In the genomic region with DNA sequence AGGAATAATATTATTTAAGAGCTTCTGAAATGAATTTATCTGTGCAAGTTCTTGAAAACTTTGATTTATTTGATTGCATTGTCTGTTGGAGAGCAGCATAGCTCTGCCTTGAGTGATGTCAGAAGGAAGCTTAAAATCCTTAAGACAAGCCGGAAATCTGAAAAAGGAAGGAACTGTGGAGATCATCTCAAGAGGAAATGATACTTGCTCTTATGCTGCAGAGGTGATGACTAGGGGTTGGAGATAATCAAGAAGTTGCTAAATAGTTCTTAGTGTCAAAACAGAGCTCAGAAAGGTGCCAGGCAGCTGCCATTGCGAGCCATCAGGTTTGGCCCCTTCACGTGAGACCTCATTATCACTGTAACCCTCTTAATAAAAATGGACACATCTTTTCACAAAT, we compare ENCODE assay signal across 11 cellular contexts. TPM values are rescaled to one million over a fixed set of nuclear protein-coding genes. Genes with fewer than 3 reads are reported as not detected.
DNase-seq lines count a peak whose midpoint lies in the region; ATAC-seq and TF ChIP-seq lines count a peak whose summit lies in the region.
"Had no signal": no experiment of that assay in that cellular context is flagged by ENCODE, and none has a peak within 500 bp of the region (broad histone marks: within the 10 kb centered on the region; RNA-seq: fewer than 3 reads in every experiment).

No MANE protein-coding gene starts in this region.

- no peak overlapping the region for H2AFZ ChIP-seq in GM23338

- H3K27me3 Mint-ChIP-seq in GM23338 (ENCODE audit: insufficient read depth, low read depth, poor library complexity): peaks cover 8% of the 10 kb centered on the region

- no peaks in the 10 kb centered on the region for H3K9me3 Mint-ChIP-seq in GM23338

- H3K27ac ChIP-seq in GM23338 (ENCODE audit: low read depth) (peak overlapping the region; percentile 65), left ventricle myocardium inferior (replicated peaks) (peak overlapping the region; percentile 80), spleen (peak overlapping the region in 7 of 8 donors; percentile 6 to 79 (median 62))

- H3K9me3 ChIP-seq in left ventricle myocardium inferior (replicated peaks): no peaks in the 10 kb centered on the region
- no peaks in the 10 kb centered on the region for H3K9me3 ChIP-seq in spleen

- no peak for DNase-seq in GM23338 (ENCODE audit: low spot score)
- peak; percentile 63 for DNase-seq in SKM-1 (lab: John Stamatoyannopoulos, UW; ENCODE audit: unreplicated experiment)
- no peak for DNase-seq in left ventricle myocardium inferior
- no peak for DNase-seq in spleen
- DNase-seq in OCI-M1 (lab: John Stamatoyannopoulos, UW): no peak
- no peak for DNase-seq in activated effector memory CD4-positive, alpha-beta T cell treated with Interleukin-2 at 50 U/mL for 16 hours
- DNase-seq: activated gamma-delta T cell, HCEC 1CT, NCI-H1417 had no signal

- H3K4me2 ChIP-seq in GM23338: no peak overlapping the region

- TF ChIP-seq CTCF in GM23338 (conservative IDR thresholded peaks at IDR 0.05; ENCODE audit: low read depth in 2 of 2): no peak
- no peak for TF ChIP-seq CTCF in left ventricle myocardium inferior (IDR thresholded peaks at IDR 0.05; ENCODE audit: borderline replicate concordance)
- no peak for TF ChIP-seq CTCF in spleen (IDR thresholded peaks at IDR 0.05 in 8 of 11, conservative IDR thresholded peaks at IDR 0.05 in 3 of 11)

- H3K27me3 ChIP-seq in GM23338 (ENCODE audit: insufficient read depth) (no peaks in the 10 kb centered on the region), left ventricle myocardium inferior (ENCODE audit: low read depth) (no peaks in the 10 kb centered on the region), spleen (replicated peaks in 1 of 7) (no peaks in the 10 kb centered on the region)

- no peaks in the 10 kb centered on the region for H3K79me2 ChIP-seq in GM23338 (replicated peaks; ENCODE audit: insufficient read depth)

- H3K36me3 ChIP-seq in GM23338 (ENCODE audit: insufficient read depth): no peaks in the 10 kb centered on the region
- H3K36me3 ChIP-seq in left ventricle myocardium inferior: peaks cover 12% of the 10 kb centered on the region
- H3K36me3 ChIP-seq in spleen: no peaks in the 10 kb centered on the region

- peaks cover 8% of the 10 kb centered on the region for H3K36me3 Mint-ChIP-seq in GM23338 (ENCODE audit: low read depth)

- intact Hi-C loops in left ventricle myocardium inferior (cut with micrococcal nuclease) (no loop called here), spleen (cut with DNase I; ENCODE audit: low total_unique reads) (no loop called here)

- peaks cover 17% of the 10 kb centered on the region for H3K4me1 Mint-ChIP-seq in GM23338

- no peak for TF ChIP-seq POLR2A in spleen (IDR thresholded peaks at IDR 0.05)

- no peaks in the 10 kb centered on the region for H3F3A ChIP-seq in GM23338 (replicated peaks; ENCODE audit: low read depth)

- no peak overlapping the region for H3K4me3 Mint-ChIP-seq in GM23338

- H3K4me1 ChIP-seq in GM23338 (ENCODE audit: insufficient read depth): peaks cover 18% of the 10 kb centered on the region
- H3K4me1 ChIP-seq in left ventricle myocardium inferior: peaks cover 63% of the 10 kb centered on the region
- H3K4me1 ChIP-seq in spleen: peaks cover 22 to 53% (median 37%) of the 10 kb centered on the region in 6 donors

- H3K27ac Mint-ChIP-seq in GM23338: peak overlapping the region; percentile 51; the same call in 1 of the 2 replicates

- no peak for ATAC-seq in GM23338
- ATAC-seq in GM21619 (IDR thresholded peaks at IDR 0.05; ENCODE audit: unreplicated experiment): no peak
- no peak for ATAC-seq in HG02588 (IDR thresholded peaks at IDR 0.05; ENCODE audit: unreplicated experiment)

- 31 to 53% (median 44%) methylated on average over 3 of the region's 3 CpGs for WGBS in spleen, 5 donors

- no peaks in the 10 kb centered on the region for H4K20me1 ChIP-seq in GM23338 (replicated peaks; ENCODE audit: insufficient read depth)

- H3K4me3 ChIP-seq in GM23338 (no peak overlapping the region), left ventricle myocardium inferior (no peak overlapping the region), spleen (no peak overlapping the region)

- H3K9me2 ChIP-seq in GM23338 (ENCODE audit: insufficient read depth): no peaks in the 10 kb centered on the region

TF ChIP-seq in GM23338, 12 proteins besides CTCF, POLR2A, EP300 and RAD21 (continues in another document):
- TF ChIP-seq, protein P1, sequence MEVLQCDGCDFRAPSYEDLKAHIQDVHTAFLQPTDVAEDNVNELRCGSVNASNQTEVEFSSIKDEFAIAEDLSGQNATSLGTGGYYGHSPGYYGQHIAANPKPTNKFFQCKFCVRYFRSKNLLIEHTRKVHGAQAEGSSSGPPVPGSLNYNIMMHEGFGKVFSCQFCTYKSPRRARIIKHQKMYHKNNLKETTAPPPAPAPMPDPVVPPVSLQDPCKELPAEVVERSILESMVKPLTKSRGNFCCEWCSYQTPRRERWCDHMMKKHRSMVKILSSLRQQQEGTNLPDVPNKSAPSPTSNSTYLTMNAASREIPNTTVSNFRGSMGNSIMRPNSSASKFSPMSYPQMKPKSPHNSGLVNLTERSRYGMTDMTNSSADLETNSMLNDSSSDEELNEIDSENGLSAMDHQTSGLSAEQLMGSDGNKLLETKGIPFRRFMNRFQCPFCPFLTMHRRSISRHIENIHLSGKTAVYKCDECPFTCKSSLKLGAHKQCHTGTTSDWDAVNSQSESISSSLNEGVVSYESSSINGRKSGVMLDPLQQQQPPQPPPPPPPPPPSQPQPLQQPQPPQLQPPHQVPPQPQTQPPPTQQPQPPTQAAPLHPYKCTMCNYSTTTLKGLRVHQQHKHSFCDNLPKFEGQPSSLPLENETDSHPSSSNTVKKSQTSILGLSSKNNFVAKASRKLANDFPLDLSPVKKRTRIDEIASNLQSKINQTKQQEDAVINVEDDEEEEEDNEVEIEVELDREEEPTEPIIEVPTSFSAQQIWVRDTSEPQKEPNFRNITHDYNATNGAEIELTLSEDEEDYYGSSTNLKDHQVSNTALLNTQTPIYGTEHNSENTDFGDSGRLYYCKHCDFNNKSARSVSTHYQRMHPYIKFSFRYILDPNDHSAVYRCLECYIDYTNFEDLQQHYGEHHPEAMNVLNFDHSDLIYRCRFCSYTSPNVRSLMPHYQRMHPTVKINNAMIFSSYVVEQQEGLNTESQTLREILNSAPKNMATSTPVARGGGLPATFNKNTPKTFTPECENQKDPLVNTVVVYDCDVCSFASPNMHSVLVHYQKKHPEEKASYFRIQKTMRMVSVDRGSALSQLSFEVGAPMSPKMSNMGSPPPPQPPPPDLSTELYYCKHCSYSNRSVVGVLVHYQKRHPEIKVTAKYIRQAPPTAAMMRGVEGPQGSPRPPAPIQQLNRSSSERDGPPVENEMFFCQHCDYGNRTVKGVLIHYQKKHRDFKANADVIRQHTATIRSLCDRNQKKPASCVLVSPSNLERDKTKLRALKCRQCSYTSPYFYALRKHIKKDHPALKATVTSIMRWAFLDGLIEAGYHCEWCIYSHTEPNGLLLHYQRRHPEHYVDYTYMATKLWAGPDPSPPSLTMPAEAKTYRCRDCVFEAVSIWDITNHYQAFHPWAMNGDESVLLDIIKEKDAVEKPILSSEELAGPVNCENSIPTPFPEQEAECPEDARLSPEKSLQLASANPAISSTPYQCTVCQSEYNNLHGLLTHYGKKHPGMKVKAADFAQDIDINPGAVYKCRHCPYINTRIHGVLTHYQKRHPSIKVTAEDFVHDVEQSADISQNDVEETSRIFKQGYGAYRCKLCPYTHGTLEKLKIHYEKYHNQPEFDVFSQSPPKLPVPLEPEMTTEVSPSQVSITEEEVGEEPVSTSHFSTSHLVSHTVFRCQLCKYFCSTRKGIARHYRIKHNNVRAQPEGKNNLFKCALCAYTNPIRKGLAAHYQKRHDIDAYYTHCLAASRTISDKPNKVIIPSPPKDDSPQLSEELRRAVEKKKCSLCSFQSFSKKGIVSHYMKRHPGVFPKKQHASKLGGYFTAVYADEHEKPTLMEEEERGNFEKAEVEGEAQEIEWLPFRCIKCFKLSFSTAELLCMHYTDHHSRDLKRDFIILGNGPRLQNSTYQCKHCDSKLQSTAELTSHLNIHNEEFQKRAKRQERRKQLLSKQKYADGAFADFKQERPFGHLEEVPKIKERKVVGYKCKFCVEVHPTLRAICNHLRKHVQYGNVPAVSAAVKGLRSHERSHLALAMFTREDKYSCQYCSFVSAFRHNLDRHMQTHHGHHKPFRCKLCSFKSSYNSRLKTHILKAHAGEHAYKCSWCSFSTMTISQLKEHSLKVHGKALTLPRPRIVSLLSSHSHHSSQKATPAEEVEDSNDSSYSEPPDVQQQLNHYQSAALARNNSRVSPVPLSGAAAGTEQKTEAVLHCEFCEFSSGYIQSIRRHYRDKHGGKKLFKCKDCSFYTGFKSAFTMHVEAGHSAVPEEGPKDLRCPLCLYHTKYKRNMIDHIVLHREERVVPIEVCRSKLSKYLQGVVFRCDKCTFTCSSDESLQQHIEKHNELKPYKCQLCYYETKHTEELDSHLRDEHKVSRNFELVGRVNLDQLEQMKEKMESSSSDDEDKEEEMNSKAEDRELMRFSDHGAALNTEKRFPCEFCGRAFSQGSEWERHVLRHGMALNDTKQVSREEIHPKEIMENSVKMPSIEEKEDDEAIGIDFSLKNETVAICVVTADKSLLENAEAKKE (CRISPR knock-in tag; IDR thresholded peaks at IDR 0.05): no peak
- TF ChIP-seq, protein P2, sequence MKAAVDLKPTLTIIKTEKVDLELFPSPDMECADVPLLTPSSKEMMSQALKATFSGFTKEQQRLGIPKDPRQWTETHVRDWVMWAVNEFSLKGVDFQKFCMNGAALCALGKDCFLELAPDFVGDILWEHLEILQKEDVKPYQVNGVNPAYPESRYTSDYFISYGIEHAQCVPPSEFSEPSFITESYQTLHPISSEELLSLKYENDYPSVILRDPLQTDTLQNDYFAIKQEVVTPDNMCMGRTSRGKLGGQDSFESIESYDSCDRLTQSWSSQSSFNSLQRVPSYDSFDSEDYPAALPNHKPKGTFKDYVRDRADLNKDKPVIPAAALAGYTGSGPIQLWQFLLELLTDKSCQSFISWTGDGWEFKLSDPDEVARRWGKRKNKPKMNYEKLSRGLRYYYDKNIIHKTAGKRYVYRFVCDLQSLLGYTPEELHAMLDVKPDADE (IDR thresholded peaks at IDR 0.05): no peak
- no peak for TF ChIP-seq STAT1 (IDR thresholded peaks at IDR 0.05; ENCODE audit: unreplicated experiment)

RNA-seq across cellular contexts. Expression of a gene that starts 34.7 kb away (rescaled TPM):
- 4.2 and 9.8 TPM in 2 replicates for total RNA-seq in GM23338 (2014; rRNA removed; shearing (Covaris generic))
- polyA plus RNA-seq in GM23338 (2016; fragmentation: Nextera tagmentation; extraction: Ambion mirVana): 2.7 and 3.4 TPM in 2 replicates
- total RNA-seq in left ventricle myocardium inferior: 3.6 TPM
- total RNA-seq in spleen: 10 to 100 TPM; 14.4 to 23.4 (median 16.1) TPM
- polyA plus RNA-seq in spleen: 10 to 100 TPM; 19.2 to 21.5 (median 20.1) TPM
